Comparison of ENCODE assay signal across 19 cellular contexts in the genomic region with DNA sequence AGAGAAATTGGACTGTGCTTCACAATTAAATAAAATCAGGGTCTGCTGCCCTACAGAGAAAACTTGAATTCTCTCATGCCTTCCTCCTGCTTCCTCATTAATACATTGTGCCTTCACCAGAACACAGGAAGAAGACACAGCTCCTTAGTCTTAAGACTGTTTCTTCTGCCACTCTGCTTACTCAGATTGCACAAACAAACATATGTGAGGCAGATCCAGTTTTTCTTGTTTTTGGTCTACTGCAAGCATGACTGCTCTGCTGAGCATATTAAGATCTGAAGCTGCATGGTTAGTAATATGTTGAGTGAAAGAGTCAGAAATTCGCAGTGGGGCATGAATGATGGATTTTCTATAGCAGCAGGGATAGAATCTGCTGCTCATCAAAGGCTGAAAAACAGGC.
"Had no signal": no experiment of that assay in that cellular context is flagged by ENCODE, and none has a peak within 500 bp of the region (broad histone marks: within the 10 kb centered on the region; RNA-seq: fewer than 3 reads in every experiment).

No MANE protein-coding gene starts in this region.

- H3K27ac ChIP-seq: right atrium auricular region, tibial nerve had no signal

- ATAC-seq: activated T-cell treated with anti-CD3 and anti-CD28 coated beads, Interleukin-2, amount 50 U/mL, for 72 hours; left cardiac atrium; stimulated activated naive CD8-positive, alpha-beta T cell treated with anti-CD3 and anti-CD28 coated beads, Interleukin-15, Interleukin-2, amounts not matched to agents 100 U/mL and 50 U/mL, for 24 hours; T-helper 17 cell had no signal

- H3K36me3 ChIP-seq: breast epithelium, right atrium auricular region, tibial nerve had no signal

- H3K4me1 ChIP-seq: breast epithelium, right atrium auricular region, tibial nerve had no signal

- H3K4me3 ChIP-seq: breast epithelium, lung, right atrium auricular region, tibial nerve had no signal

- DNase-seq: activated CD4-positive, alpha-beta T cell treated with anti-CD3 and anti-CD28 coated beads, Interleukin-2, amount 50 U/mL, for 4 hours; activated effector memory CD4-positive, alpha-beta T cell treated with anti-CD3 and anti-CD28 coated beads, Interleukin-2, amount 50 U/mL, for 16 hours; activated naive CD4-positive, alpha-beta T cell treated with anti-CD3 and anti-CD28 coated beads, Interleukin-2, amount 50 U/mL, for 16 hours; activated T-cell treated with anti-CD3 and anti-CD28 coated beads, Interleukin-2, amount 50 U/mL, for 72 hours; cerebellar nuclear complex; cortex of kidney; effector CD4-positive, alpha-beta T cell; left cardiac atrium; nephron progenitor cell; nucleus accumbens; stimulated activated CD4-positive, alpha-beta T cell treated with anti-CD3 and anti-CD28 coated beads, Interleukin-2, amount 100 ng/mL, for 24 hours; stimulated activated naive CD8-positive, alpha-beta T cell treated with anti-CD3 and anti-CD28 coated beads, Interleukin-15, Interleukin-2, amounts not matched to agents 100 U/mL and 50 U/mL, for 24 hours; substantia nigra; T-helper 17 cell had no signal

- FAIRE-seq: astrocyte had no signal

- H3K9me3 ChIP-seq: breast epithelium, right atrium auricular region had no signal

- H3K27me3 ChIP-seq: breast epithelium, right atrium auricular region, tibial nerve had no signal
